Comparison of ENCODE assay signal across 9 cellular contexts in the genomic region with DNA sequence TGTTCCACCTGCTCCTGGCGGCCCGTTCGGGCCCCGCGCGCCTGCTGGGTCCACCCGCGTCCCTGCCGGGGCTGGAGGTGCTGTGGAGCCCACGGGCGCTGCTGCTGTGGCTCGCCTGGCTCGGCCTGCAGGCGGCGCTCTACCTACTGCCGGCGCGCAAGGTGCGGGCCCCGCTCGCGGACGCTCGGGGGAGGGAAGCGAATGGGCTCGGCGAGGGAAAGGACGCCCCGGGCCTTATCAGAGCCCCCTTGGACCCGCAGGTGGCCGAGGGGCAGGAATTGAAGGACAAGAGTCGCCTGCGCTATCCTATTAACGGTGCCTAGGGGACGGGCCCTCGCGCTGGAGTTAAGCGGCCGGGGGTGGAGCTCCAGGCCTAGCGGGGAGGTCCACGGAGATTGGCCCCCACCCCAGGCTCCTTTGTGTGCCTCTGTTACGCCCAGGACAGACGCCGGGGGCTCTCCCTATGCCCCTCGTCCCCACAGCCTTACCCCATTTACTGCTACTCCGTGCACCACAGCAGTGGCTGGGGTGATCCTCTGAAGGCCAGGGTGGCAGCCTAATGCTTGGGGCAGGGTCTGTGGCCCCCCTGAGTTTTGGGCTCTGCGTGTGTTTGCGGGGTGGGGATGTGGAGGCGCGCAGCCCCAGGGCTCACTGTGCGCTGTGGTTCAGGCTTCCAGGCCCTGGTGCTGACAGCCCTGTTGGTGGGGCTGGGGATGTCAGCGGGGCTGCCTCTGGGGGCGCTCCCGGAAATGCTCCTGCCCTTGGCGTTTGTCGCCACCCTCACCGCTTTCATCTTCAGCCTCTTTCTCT. TPM values are rescaled to one million over a fixed set of nuclear protein-coding genes. Genes with fewer than 3 reads are reported as not detected.
A peak's percentile ranks its signal among the peaks of the same experiment; 100 is the strongest.
DNase-seq lines count a peak whose midpoint lies in the region; ATAC-seq, FAIRE-seq and TF ChIP-seq lines count a peak whose summit lies in the region.
"Had no signal": no experiment of that assay in that cellular context is flagged by ENCODE, and none has a peak within 500 bp of the region (broad histone marks: within the 10 kb centered on the region; RNA-seq: fewer than 3 reads in every experiment).

No MANE protein-coding gene starts in this region.

- peak; percentile 62 for FAIRE-seq in endothelial cell of umbilical vein (lab: Jason Lieb, UNC)
- FAIRE-seq: TTC549 had no signal

- no peaks in the 10 kb centered on the region for H4K20me1 ChIP-seq in endothelial cell of umbilical vein (replicated peaks; ENCODE audit: control insufficient read depth, extremely low read depth, insufficient read depth, low read length)

- H3K9ac ChIP-seq in endothelial cell of umbilical vein (replicated peaks; ENCODE audit: extremely low read depth, insufficient read depth, low read length) = peak overlapping the region; percentile 38

- POLR2A ChIA-PET in endothelial cell of umbilical vein (lab: Charles Lee) = no interaction called here

- H3K9me1 ChIP-seq in endothelial cell of umbilical vein (replicated peaks; ENCODE audit: control insufficient read depth, extremely low read depth, insufficient read depth, low read length) = no peaks in the 10 kb centered on the region

- ATAC-seq in CD4-positive, CD25-positive, alpha-beta regulatory T cell (ENCODE audit: low read depth in 2 of 2) = peak; percentile 39 to 53
- peak; percentile 26 for ATAC-seq in stimulated activated naive CD8-positive, alpha-beta T cell treated with anti-CD3 and anti-CD28 coated beads, Interleukin-15, Interleukin-2, amounts not matched to agents 100 U/mL and 50 U/mL, for 24 hours
- no peak for ATAC-seq in HG03280 (IDR thresholded peaks at IDR 0.05; ENCODE audit: unreplicated experiment)

- peaks cover 52% of the 10 kb centered on the region for H3K4me1 ChIP-seq in CD4-positive, CD25-positive, alpha-beta regulatory T cell (ENCODE audit: control insufficient read depth, insufficient read depth, low read length, poor library complexity, severe bottlenecking)
- H3K4me1 ChIP-seq in endothelial cell of umbilical vein (ENCODE audit: control insufficient read depth, extremely low read depth, insufficient read depth, low read length) = peaks cover 17% of the 10 kb centered on the region

- peaks cover 14% of the 10 kb centered on the region for H3K36me3 ChIP-seq in CD4-positive, CD25-positive, alpha-beta regulatory T cell (ENCODE audit: control insufficient read depth, insufficient read depth, low read length)
- H3K36me3 ChIP-seq in endothelial cell of umbilical vein (ENCODE audit: control insufficient read depth in 2 of 2, extremely low read depth in 1 of 2, insufficient read depth in 2 of 2, low read length in 2 of 2) = peaks cover 0 to 13% of the 10 kb centered on the region in 2 experiments

- peak overlapping the region; percentile 69 for H3K27ac ChIP-seq in CD4-positive, CD25-positive, alpha-beta regulatory T cell (ENCODE audit: insufficient read depth, low read length, poor library complexity, severe bottlenecking)
- H3K27ac ChIP-seq in endothelial cell of umbilical vein (ENCODE audit: insufficient read depth, low read depth, low read length) = no peak overlapping the region

- H3K27me3 ChIP-seq in CD4-positive, CD25-positive, alpha-beta regulatory T cell (ENCODE audit: control insufficient read depth, insufficient read depth, low read length) = no peaks in the 10 kb centered on the region
- no peaks in the 10 kb centered on the region for H3K27me3 ChIP-seq in endothelial cell of umbilical vein (ENCODE audit: control insufficient read depth in 2 of 2, insufficient read depth in 2 of 2, low read length in 2 of 2)

- H3K9me3 ChIP-seq in CD4-positive, CD25-positive, alpha-beta regulatory T cell (ENCODE audit: control insufficient read depth in 2 of 2, low read length in 2 of 2) = no peaks in the 10 kb centered on the region
- H3K9me3 ChIP-seq in endothelial cell of umbilical vein (replicated peaks; ENCODE audit: control insufficient read depth, insufficient read depth, low read length) = no peaks in the 10 kb centered on the region

- H3K4me2 ChIP-seq in endothelial cell of umbilical vein (ENCODE audit: insufficient read depth, low read length) = peak overlapping the region; percentile 43

- peaks cover 6% of the 10 kb centered on the region for H3K79me2 ChIP-seq in endothelial cell of umbilical vein (ENCODE audit: control insufficient read depth, insufficient read depth, low read length)

- H3K4me3 ChIP-seq in CD4-positive, CD25-positive, alpha-beta regulatory T cell (ENCODE audit: low read depth, low read length) = no peak overlapping the region
- H3K4me3 ChIP-seq in endothelial cell of umbilical vein (replicated peaks in 1 of 3; ENCODE audit: insufficient read depth in 1 of 3, low read depth in 1 of 3, low read length in 3 of 3) = peak overlapping the region; percentile 33 to 51 (median 47)

- no TSS peak for BruUV-seq in endothelial cell of umbilical vein (replicated peaks; lab: Mats Ljungman, UMichigan)

- H3K27ac Mint-ChIP-seq in CD4-positive, CD25-positive, alpha-beta regulatory T cell = peak overlapping the region; percentile 20 to 89 (median 86)

- peak; percentile 67 for TF ChIP-seq POLR2A in endothelial cell of umbilical vein (IDR thresholded peaks at IDR 0.05; ENCODE audit: low read depth, low read length)

- peak overlapping the region; percentile 71 to 91 (median 86) for H3K4me3 Mint-ChIP-seq in CD4-positive, CD25-positive, alpha-beta regulatory T cell

- intact Hi-C loops in endothelial cell of umbilical vein (cut with micrococcal nuclease) = loop anchor here (5.0 kb wide), 1 partner anchor 195 kb away; the partner anchor contains the start of gene ATG2A

- DNase-seq in CD4-positive, CD25-positive, alpha-beta regulatory T cell = peak; percentile 62 to 79 (median 78)
- peak; percentile 84 for DNase-seq in GM20000 (ENCODE audit: low spot score)
- peak; percentile 18 for DNase-seq in NCI-H2196 treated with DMSO at 0.1 percent for 48 hours (lab: John Stamatoyannopoulos, UW; ENCODE audit: unreplicated experiment)
- peak; percentile 37 to 47 for DNase-seq in activated CD8-positive, alpha-beta memory T cell treated with anti-CD3 and anti-CD28 coated beads for 4 hours (ENCODE audit: low read depth in 2 of 2)
- peak; percentile 60 for DNase-seq in endothelial cell of umbilical vein (ENCODE audit: low read depth, low spot score)
- peak; percentile 31 for DNase-seq in myocyte (ENCODE audit: low read depth)
- DNase-seq in stimulated activated naive CD8-positive, alpha-beta T cell treated with anti-CD3 and anti-CD28 coated beads, Interleukin-15, Interleukin-2, amounts not matched to agents 100 U/mL and 50 U/mL, for 24 hours = peak; percentile 82

- CTCF ChIA-PET in endothelial cell of umbilical vein (lab: Charles Lee) = interaction anchor here (0.7 to 3.7 kb wide), 11 partner anchors 9 to 325 kb away, joined by 3 to 56 read pairs (median 4); partner anchors contain the start of genes CAPN1, FAU, MRPL49 and SYVN1

- H3K4me1 Mint-ChIP-seq in CD4-positive, CD25-positive, alpha-beta regulatory T cell = peaks cover 1 to 60% (median 27%) of the 10 kb centered on the region in 4 donors

- dilution Hi-C loops in endothelial cell of umbilical vein (cut with MboI; ENCODE audit: extremely low pct_ligation_motif_present, low sequenced_read_pairs) = no loop called here

- peak overlapping the region; percentile 30 for H2AFZ ChIP-seq in endothelial cell of umbilical vein (ENCODE audit: low read depth, low read length)

- TF ChIP-seq CTCF in GM20000 (IDR thresholded peaks at IDR 0.05; ENCODE audit: extremely low read depth, missing control alignments) (peak; percentile 98), endothelial cell of umbilical vein (IDR thresholded peaks at IDR 0.05; ENCODE audit: extremely low read depth in 1 of 2, insufficient read depth in 1 of 2, low read depth in 1 of 2, low read length in 2 of 2) (peak; percentile 91)

- peaks cover 5% of the 10 kb centered on the region for H3K27me3 Mint-ChIP-seq in CD4-positive, CD25-positive, alpha-beta regulatory T cell

- H3K36me3 Mint-ChIP-seq in CD4-positive, CD25-positive, alpha-beta regulatory T cell = peaks cover 5% of the 10 kb centered on the region

- no peaks in the 10 kb centered on the region for H3K9me3 Mint-ChIP-seq in CD4-positive, CD25-positive, alpha-beta regulatory T cell

RNA-seq across cellular contexts. Expression of gene TM7SF2, which starts 1.1 kb away (rescaled TPM):
- total RNA-seq in CD4-positive, CD25-positive, alpha-beta regulatory T cell = 20.2 TPM
- 10 to 100 TPM in 2 of 4 donors, 1 to 10 TPM in 2; 8.0 to 11.1 (median 9.4) TPM for polyA plus RNA-seq in CD4-positive, CD25-positive, alpha-beta regulatory T cell
- 11.6 and 16.2 TPM in 2 replicates for total RNA-seq in endothelial cell of umbilical vein
- 39.5 and 47.1 TPM in 2 replicates for polyA plus RNA-seq in endothelial cell of umbilical vein
- polyA plus RNA-seq in endothelial cell of umbilical vein (2011; cell fraction: cytosol; rRNA removed) = 15.4 and 20.4 TPM in 2 replicates
- polyA plus RNA-seq in endothelial cell of umbilical vein (2011; cell fraction: nucleus; rRNA removed) = 32.1 and 45.2 TPM in 2 replicates
- polyA plus RNA-seq in endothelial cell of umbilical vein (2012) = 7.0 and 7.9 TPM in 2 replicates
- polyA minus RNA-seq in endothelial cell of umbilical vein = 24.1 and 26.5 TPM in 2 replicates
- 4.5 TPM for polyA minus RNA-seq in endothelial cell of umbilical vein (2011; cell fraction: cytosol; rRNA and poly(A)+ RNA removed)
- 13.4 and 13.8 TPM in 2 replicates for polyA minus RNA-seq in endothelial cell of umbilical vein (2011; cell fraction: nucleus; rRNA and poly(A)+ RNA removed)
- 17.3 and 30.3 TPM in 2 replicates for total RNA-seq in myocyte
- polyA plus RNA-seq in myocyte (2012) = 17.6 TPM

RNA-seq across cellular contexts. Expression of gene ZNHIT2, which starts 4.7 kb away (rescaled TPM):
- total RNA-seq in CD4-positive, CD25-positive, alpha-beta regulatory T cell = 6.0 TPM
- polyA plus RNA-seq in CD4-positive, CD25-positive, alpha-beta regulatory T cell = 10 to 100 TPM; 20.1 to 29.0 (median 22.7) TPM
- total RNA-seq in endothelial cell of umbilical vein = 9.0 and 9.2 TPM in 2 replicates
- polyA plus RNA-seq in endothelial cell of umbilical vein = 7.1 and 12.8 TPM in 2 replicates
- polyA plus RNA-seq in endothelial cell of umbilical vein (2011; cell fraction: cytosol; rRNA removed) = 2.2 and 4.9 TPM in 2 replicates
- 1.7 and 2.1 TPM in 2 replicates for polyA plus RNA-seq in endothelial cell of umbilical vein (2011; cell fraction: nucleus; rRNA removed)
- polyA plus RNA-seq in endothelial cell of umbilical vein (2012) = 4.2 and 6.0 TPM in 2 replicates
- 1.7 and 3.5 TPM in 2 replicates for polyA minus RNA-seq in endothelial cell of umbilical vein
- 22.9 TPM for polyA minus RNA-seq in endothelial cell of umbilical vein (2011; cell fraction: cytosol; rRNA and poly(A)+ RNA removed)
- 3.8 and 5.3 TPM in 2 replicates for polyA minus RNA-seq in endothelial cell of umbilical vein (2011; cell fraction: nucleus; rRNA and poly(A)+ RNA removed)
- total RNA-seq in myocyte = 13.4 and 18.3 TPM in 2 replicates
- 10.4 TPM for polyA plus RNA-seq in myocyte (2012)

RNA-seq across cellular contexts. Expression of gene FAU, which starts 9.2 kb away (rescaled TPM):
- total RNA-seq in CD4-positive, CD25-positive, alpha-beta regulatory T cell = 1,172 TPM
- polyA plus RNA-seq in CD4-positive, CD25-positive, alpha-beta regulatory T cell = 1,000 to 10,000 TPM; 1,003 to 1,125 (median 1,056) TPM
- total RNA-seq in endothelial cell of umbilical vein (746 and 784 TPM in 2 replicates), myocyte (163 and 184 TPM in 2 replicates)
- 741 and 809 TPM in 2 replicates for polyA plus RNA-seq in endothelial cell of umbilical vein
- polyA plus RNA-seq in endothelial cell of umbilical vein (2011; cell fraction: cytosol; rRNA removed) = 617 and 778 TPM in 2 replicates
- 248 and 301 TPM in 2 replicates for polyA plus RNA-seq in endothelial cell of umbilical vein (2011; cell fraction: nucleus; rRNA removed)
- polyA plus RNA-seq in endothelial cell of umbilical vein (2012) = 942 and 1,263 TPM in 2 replicates
- 207 and 228 TPM in 2 replicates for polyA minus RNA-seq in endothelial cell of umbilical vein
- 448 TPM for polyA minus RNA-seq in endothelial cell of umbilical vein (2011; cell fraction: cytosol; rRNA and poly(A)+ RNA removed)
- 47.7 and 69.2 TPM in 2 replicates for polyA minus RNA-seq in endothelial cell of umbilical vein (2011; cell fraction: nucleus; rRNA and poly(A)+ RNA removed)
- 898 TPM for polyA plus RNA-seq in myocyte (2012)

RNA-seq across cellular contexts. Expression of gene MRPL49, which starts 9.4 kb away (rescaled TPM):
- total RNA-seq in CD4-positive, CD25-positive, alpha-beta regulatory T cell = 47.7 TPM
- polyA plus RNA-seq in CD4-positive, CD25-positive, alpha-beta regulatory T cell = 100 to 1,000 TPM; 104 to 125 (median 111) TPM
- 49.7 and 51.6 TPM in 2 replicates for total RNA-seq in endothelial cell of umbilical vein
- polyA plus RNA-seq in endothelial cell of umbilical vein = 76.8 and 90.4 TPM in 2 replicates
- polyA plus RNA-seq in endothelial cell of umbilical vein (2011; cell fraction: cytosol; rRNA removed) = 60.2 and 65.0 TPM in 2 replicates
- 26.6 and 29.5 TPM in 2 replicates for polyA plus RNA-seq in endothelial cell of umbilical vein (2011; cell fraction: nucleus; rRNA removed)
- polyA plus RNA-seq in endothelial cell of umbilical vein (2012) = 36.1 and 37.6 TPM in 2 replicates
- 36.1 and 40.1 TPM in 2 replicates for polyA minus RNA-seq in endothelial cell of umbilical vein
- 43.0 TPM for polyA minus RNA-seq in endothelial cell of umbilical vein (2011; cell fraction: cytosol; rRNA and poly(A)+ RNA removed)
- polyA minus RNA-seq in endothelial cell of umbilical vein (2011; cell fraction: nucleus; rRNA and poly(A)+ RNA removed) = 8.4 and 11.4 TPM in 2 replicates
- 37.6 and 44.2 TPM in 2 replicates for total RNA-seq in myocyte
- 47.5 TPM for polyA plus RNA-seq in myocyte (2012)

RNA-seq across cellular contexts. Expression of gene VPS51, which starts 16.7 kb away (rescaled TPM):
- 234 TPM for total RNA-seq in CD4-positive, CD25-positive, alpha-beta regulatory T cell
- polyA plus RNA-seq in CD4-positive, CD25-positive, alpha-beta regulatory T cell = 100 to 1,000 TPM in 1 of 4 donors, 10 to 100 TPM in 3; 84.2 to 109 (median 96.3) TPM
- total RNA-seq in endothelial cell of umbilical vein = 102 and 108 TPM in 2 replicates
- polyA plus RNA-seq in endothelial cell of umbilical vein = 146 and 196 TPM in 2 replicates
- polyA plus RNA-seq in endothelial cell of umbilical vein (2011; cell fraction: cytosol; rRNA removed) = 93.7 and 120 TPM in 2 replicates
- 124 and 149 TPM in 2 replicates for polyA plus RNA-seq in endothelial cell of umbilical vein (2011; cell fraction: nucleus; rRNA removed)
- 61.4 and 101 TPM in 2 replicates for polyA plus RNA-seq in endothelial cell of umbilical vein (2012)
- polyA minus RNA-seq in endothelial cell of umbilical vein = 154 and 215 TPM in 2 replicates
- polyA minus RNA-seq in endothelial cell of umbilical vein (2011; cell fraction: cytosol; rRNA and poly(A)+ RNA removed) = 193 TPM
- polyA minus RNA-seq in endothelial cell of umbilical vein (2011; cell fraction: nucleus; rRNA and poly(A)+ RNA removed) = 56.8 and 97.1 TPM in 2 replicates
- 158 and 214 TPM in 2 replicates for total RNA-seq in myocyte
- 71.6 TPM for polyA plus RNA-seq in myocyte (2012)

Comparison
In these comparisons a context has a peak if more than half of its experiments do, and no peak if none do; other contexts are left out.
1. DNase-seq: peak in every context shown above with its lines; median percentile 84 in GM20000; 82 in stimulated activated naive CD8-positive, alpha-beta T cell treated with anti-CD3 and anti-CD28 coated beads, Interleukin-15, Interleukin-2, amounts not matched to agents 100 U/mL and 50 U/mL, for 24 hours; 78 in CD4-positive, CD25-positive, alpha-beta regulatory T cell; 60 in endothelial cell of umbilical vein; 42 in activated CD8-positive, alpha-beta memory T cell treated with anti-CD3 and anti-CD28 coated beads for 4 hours; 31 in myocyte; 18 in NCI-H2196 treated with DMSO at 0.1 percent for 48 hours.